In genomic region chr11:4664791-4665190, GRCh38 we compare ENCODE assay signal across 29 cellular contexts. TPM values are rescaled to one million over a fixed set of nuclear protein-coding genes. Genes with fewer than 3 reads are reported as not detected.
"Had no signal": no experiment of that assay in that cellular context is flagged by ENCODE, and none has a peak within 500 bp of the region (broad histone marks: within the 10 kb centered on the region; RNA-seq: fewer than 3 reads in every experiment).

No MANE protein-coding gene starts in this region.

- H3K4me1 ChIP-seq: breast epithelium had no signal

- H3K36me3 ChIP-seq: breast epithelium, WERI-Rb-1 had no signal

- H3K4me3 ChIP-seq: breast epithelium had no signal

- ATAC-seq: activated CD4-positive, alpha-beta T cell treated with anti-CD3 and anti-CD28 coated beads for 36 hours; activated T-cell treated with anti-CD3 and anti-CD28 coated beads, Interleukin-2, amount 50 U/mL, for 72 hours had no signal

- H3K4me2 ChIP-seq: KMS-11 had no signal

- H3K27ac ChIP-seq: breast epithelium, KMS-11, WERI-Rb-1 had no signal

- DNase-seq: activated CD4-positive, alpha-beta memory T cell treated with anti-CD3 and anti-CD28 coated beads, Interleukin-2, amount 10 ng/mL, durations not matched to agents 7 days and 5 days; activated CD4-positive, alpha-beta T cell treated with anti-CD3 and anti-CD28 coated beads for 36 hours; activated CD4-positive, alpha-beta T cell treated with anti-CD3 and anti-CD28 coated beads, Interleukin-2, amount 50 U/mL, for 1 hour; activated CD8-positive, alpha-beta memory T cell treated with anti-CD3 and anti-CD28 coated beads, Interleukin-2, amount 50 U/mL, for 4 hours; activated gamma-delta T cell treated with Interleukin-2 at 50 U/mL for 16 hours; activated naive CD4-positive, alpha-beta T cell treated with anti-CD3 and anti-CD28 coated beads, Interleukin-2, amount 10 ng/mL, durations not matched to agents 7 days and 5 days; activated naive CD8-positive, alpha-beta T cell treated with anti-CD3 and anti-CD28 coated beads for 36 hours; activated T-cell treated with anti-CD3 and anti-CD28 coated beads, Interleukin-2, amount 50 U/mL, for 72 hours; anterior cingulate cortex; caudate nucleus; NCI-H1092; NCI-H1436; NCI-H1694 treated with DMSO at 0.1 percent for 48 hours; NCI-H2029 treated with DMSO at 0.1 percent for 48 hours; NCI-H345; NCI-H510A; NCI-H526 treated with DMSO at 0.1 percent for 48 hours; NCI-H82; SIG-M5; T-helper 1 cell; WERI-Rb-1 had no signal

- H3K9me3 ChIP-seq: breast epithelium had no signal

- H3K9ac ChIP-seq: KMS-11 had no signal

RNA-seq across cellular contexts. Expression of gene OR51E1, which starts 21.0 kb away (rescaled TPM):
- total RNA-seq: activated CD4-positive, alpha-beta memory T cell treated with anti-CD3 and anti-CD28 coated beads, Interleukin-2, amount 10 ng/mL, durations not matched to agents 7 days and 5 days; activated CD4-positive, alpha-beta T cell treated with anti-CD3 and anti-CD28 coated beads for 36 hours; activated naive CD8-positive, alpha-beta T cell treated with anti-CD3 and anti-CD28 coated beads for 36 hours; activated T-cell treated with anti-CD3 and anti-CD28 coated beads, Interleukin-2, amount 50 U/mL, for 72 hours; activated T-helper 2 cell treated with anti-CD3 and anti-CD28 coated beads, Interferon-gamma antibody, Interleukin-2, Interleukin-4, amounts not matched to agents 10 μg/mL and 5 μg/mL and 100 μg/mL, durations not matched to agents 14 hours and 24 hours and 36 hours; MCF 10A; RPMI7951; T-helper 2 cell treated with Interferon-gamma antibody and Interleukin-4, amounts not matched to agents 100 ng/mL and 5 ng/mL, for 36 hours had no signal

RNA-seq across cellular contexts. Expression of gene OR51D1, which starts 27.5 kb away (rescaled TPM):
- total RNA-seq: activated CD4-positive, alpha-beta memory T cell treated with anti-CD3 and anti-CD28 coated beads, Interleukin-2, amount 10 ng/mL, durations not matched to agents 7 days and 5 days; activated CD4-positive, alpha-beta T cell treated with anti-CD3 and anti-CD28 coated beads for 36 hours; activated naive CD8-positive, alpha-beta T cell treated with anti-CD3 and anti-CD28 coated beads for 36 hours; activated T-cell treated with anti-CD3 and anti-CD28 coated beads, Interleukin-2, amount 50 U/mL, for 72 hours; activated T-helper 2 cell treated with anti-CD3 and anti-CD28 coated beads, Interferon-gamma antibody, Interleukin-2, Interleukin-4, amounts not matched to agents 10 μg/mL and 5 μg/mL and 100 μg/mL, durations not matched to agents 14 hours and 24 hours and 36 hours; breast epithelium; MCF 10A; OCI-LY7; RPMI7951; T-helper 2 cell treated with Interferon-gamma antibody and Interleukin-4, amounts not matched to agents 100 ng/mL and 5 ng/mL, for 36 hours had no signal
- polyA plus RNA-seq: adipose tissue had no signal

RNA-seq across cellular contexts. Expression of gene OR51E2, which starts 32.9 kb away (rescaled TPM):
- total RNA-seq: activated CD4-positive, alpha-beta memory T cell treated with anti-CD3 and anti-CD28 coated beads, Interleukin-2, amount 10 ng/mL, durations not matched to agents 7 days and 5 days; activated CD4-positive, alpha-beta T cell treated with anti-CD3 and anti-CD28 coated beads for 36 hours; activated naive CD8-positive, alpha-beta T cell treated with anti-CD3 and anti-CD28 coated beads for 36 hours; activated T-cell treated with anti-CD3 and anti-CD28 coated beads, Interleukin-2, amount 50 U/mL, for 72 hours; activated T-helper 2 cell treated with anti-CD3 and anti-CD28 coated beads, Interferon-gamma antibody, Interleukin-2, Interleukin-4, amounts not matched to agents 10 μg/mL and 5 μg/mL and 100 μg/mL, durations not matched to agents 14 hours and 24 hours and 36 hours; breast epithelium; MCF 10A; OCI-LY7; RPMI7951; T-helper 2 cell treated with Interferon-gamma antibody and Interleukin-4, amounts not matched to agents 100 ng/mL and 5 ng/mL, for 36 hours had no signal

RNA-seq across cellular contexts. Expression of gene MMP26, which starts 39.8 kb away (rescaled TPM):
- total RNA-seq: activated CD4-positive, alpha-beta memory T cell treated with anti-CD3 and anti-CD28 coated beads, Interleukin-2, amount 10 ng/mL, durations not matched to agents 7 days and 5 days; activated CD4-positive, alpha-beta T cell treated with anti-CD3 and anti-CD28 coated beads for 36 hours; activated naive CD8-positive, alpha-beta T cell treated with anti-CD3 and anti-CD28 coated beads for 36 hours; activated T-cell treated with anti-CD3 and anti-CD28 coated beads, Interleukin-2, amount 50 U/mL, for 72 hours; activated T-helper 2 cell treated with anti-CD3 and anti-CD28 coated beads, Interferon-gamma antibody, Interleukin-2, Interleukin-4, amounts not matched to agents 10 μg/mL and 5 μg/mL and 100 μg/mL, durations not matched to agents 14 hours and 24 hours and 36 hours; breast epithelium; MCF 10A; OCI-LY7; RPMI7951; T-helper 2 cell treated with Interferon-gamma antibody and Interleukin-4, amounts not matched to agents 100 ng/mL and 5 ng/mL, for 36 hours had no signal
- polyA plus RNA-seq: adipose tissue had no signal
